ENCODE assay signal across 30 cellular contexts in the genomic region with DNA sequence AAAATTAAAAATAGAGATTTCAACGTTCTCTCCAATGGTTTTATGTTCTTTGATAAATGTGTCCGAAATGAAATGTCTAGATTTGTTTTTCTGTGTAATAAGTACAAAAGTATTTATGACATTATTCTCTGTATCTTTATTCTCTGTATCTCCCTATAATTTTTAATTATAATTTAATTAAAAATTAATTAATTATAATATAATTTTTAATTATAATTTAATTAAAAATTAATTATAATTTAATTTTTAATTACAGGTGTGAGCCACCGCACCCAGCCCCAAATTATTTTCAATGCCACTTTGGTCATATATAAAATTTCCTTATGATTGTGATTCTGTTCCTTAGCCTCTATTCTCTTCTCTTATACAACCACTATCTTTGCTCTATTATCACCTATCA. TPM values are rescaled to one million over a fixed set of nuclear protein-coding genes. Genes with fewer than 3 reads are reported as not detected.
DNase-seq lines count a peak whose midpoint lies in the region; ATAC-seq, FAIRE-seq and TF ChIP-seq lines count a peak whose summit lies in the region.
"Had no signal": no experiment of that assay in that cellular context is flagged by ENCODE, and none has a peak within 500 bp of the region (broad histone marks: within the 10 kb centered on the region; RNA-seq: fewer than 3 reads in every experiment).

No MANE protein-coding gene starts in this region.

- no peak overlapping the region for H3K27ac ChIP-seq in kidney (ENCODE audit: low read depth in 2 of 2, low read length in 2 of 2)
- H3K27ac ChIP-seq: 22Rv1, BLaER1 had no signal

- peaks cover 0 to 5% of the 10 kb centered on the region in 2 donors for H3K9me3 ChIP-seq in kidney (ENCODE audit: control insufficient read depth in 1 of 2, low read length in 2 of 2)
- H3K9me3 ChIP-seq: BE2C had no signal

- FAIRE-seq in A204.1 (lab: Jason Lieb, UNC) (peak; percentile 80), TTC549 (lab: Jason Lieb, UNC) (peak; percentile 28), kidney (lab: Jason Lieb, UNC) (peak; percentile 37)
- FAIRE-seq: GM12878, GM12892, GM18507, GM19239 had no signal

- no peak for ATAC-seq in GM18868 (IDR thresholded peaks at IDR 0.05; ENCODE audit: unreplicated experiment)
- ATAC-seq: GM12878 had no signal

- H3K4me1 ChIP-seq in kidney (ENCODE audit: control insufficient read depth in 1 of 2, insufficient read depth in 1 of 2, low read depth in 1 of 2, low read length in 2 of 2): no peaks in the 10 kb centered on the region
- H3K4me1 ChIP-seq: BE2C, BLaER1 had no signal

- intact Hi-C loops in kidney (cut with DNase I): loop anchor here (10.0 kb wide), 1 partner anchor 165 kb away; no protein-coding TSS in a partner anchor

- H3K36me3 ChIP-seq in kidney (ENCODE audit: control insufficient read depth in 1 of 2, insufficient read depth in 2 of 2, low read length in 2 of 2): no peaks in the 10 kb centered on the region
- H3K36me3 ChIP-seq: BE2C, BLaER1 had no signal

- H3K4me3 ChIP-seq in kidney (ENCODE audit: low read length in 2 of 2): no peak overlapping the region
- H3K4me3 ChIP-seq: BLaER1, GM12878 had no signal

- TF ChIP-seq CTCF in kidney (IDR thresholded peaks at IDR 0.05; ENCODE audit: borderline replicate concordance, extremely low read depth, insufficient read depth): no peak

- H3K9ac ChIP-seq in kidney (ENCODE audit: low read length in 2 of 2): no peak overlapping the region
- H3K9ac ChIP-seq: BLaER1 had no signal

- no peak for DNase-seq in kidney
- no peak for DNase-seq in cerebellar cortex (ENCODE audit: low spot score)
- DNase-seq: ACHN; BE2C; C1 segment of cervical spinal cord; CD4-positive, alpha-beta memory T cell; CD4-positive, CD25-positive, alpha-beta regulatory T cell; CD8-positive, alpha-beta memory T cell; COR-L47; DMS 273 treated with DMSO at 0.1 percent for 48 hours; DMS153; DMS53; DMS79; DND-41; EL; GDM1 had no signal

RNA-seq across cellular contexts. Expression of a gene that starts 28.2 kb away (rescaled TPM):
- total RNA-seq in kidney: not detected
- polyA plus RNA-seq in kidney (ENCODE audit: insufficient read depth, low read depth, low replicate concordance): not detected
- total RNA-seq: A172; CD4-positive, alpha-beta memory T cell; CD8-positive, alpha-beta memory T cell; Daoy; G401; GM12878 had no signal
- polyA plus RNA-seq: AG04450; CD14-positive monocyte; CD8-positive, alpha-beta memory T cell; GM12878 had no signal
